In genomic region chr7:29620531-29620930, GRCh38 we compare ENCODE assay signal across 18 cellular contexts. TPM values are rescaled to one million over a fixed set of nuclear protein-coding genes. Genes with fewer than 3 reads are reported as not detected.
"Had no signal": no experiment of that assay in that cellular context is flagged by ENCODE, and none has a peak within 500 bp of the region (broad histone marks: within the 10 kb centered on the region; RNA-seq: fewer than 3 reads in every experiment).

No MANE protein-coding gene starts in this region.

- H3K4me1 ChIP-seq: tibial artery, vagina had no signal

- H3K9me3 Mint-ChIP-seq: activated T-helper 17 cell treated with anti-CD3 and anti-CD28 coated beads, Interleukin-2, amount 50 U/mL, for 72 hours; natural killer cell had no signal

- H3K36me3 Mint-ChIP-seq: natural killer cell; stimulated activated naive B cell treated with anti-CD40 and anti-IgM and Interleukin-4, amounts not matched to agents 10 μg/mL and 1 μg/mL and 100 μg/mL, for 72 hours had no signal

- H3K9me3 ChIP-seq: tibial artery, vagina had no signal

- H3K27me3 ChIP-seq: brain microvascular endothelial cell, foreskin keratinocyte, tibial artery, vagina had no signal

- H3K27ac ChIP-seq: brain microvascular endothelial cell, tibial artery, vagina had no signal

- H3K27ac Mint-ChIP-seq: activated T-helper 17 cell treated with anti-CD3 and anti-CD28 coated beads, Interleukin-2, amount 50 U/mL, for 72 hours; natural killer cell; stimulated activated naive B cell treated with anti-CD40 and anti-IgM and Interleukin-4, amounts not matched to agents 10 μg/mL and 1 μg/mL and 100 μg/mL, for 72 hours had no signal

- H3K4me1 Mint-ChIP-seq: activated T-helper 17 cell treated with anti-CD3 and anti-CD28 coated beads, Interleukin-2, amount 50 U/mL, for 72 hours; natural killer cell; stimulated activated naive B cell treated with anti-CD40 and anti-IgM and Interleukin-4, amounts not matched to agents 10 μg/mL and 1 μg/mL and 100 μg/mL, for 72 hours had no signal

- H3K36me3 ChIP-seq: brain microvascular endothelial cell, tibial artery, vagina had no signal

- FAIRE-seq: endothelial cell of umbilical vein had no signal

- H3K4me3 Mint-ChIP-seq: activated T-helper 17 cell treated with anti-CD3 and anti-CD28 coated beads, Interleukin-2, amount 50 U/mL, for 72 hours; natural killer cell; stimulated activated naive B cell treated with anti-CD40 and anti-IgM and Interleukin-4, amounts not matched to agents 10 μg/mL and 1 μg/mL and 100 μg/mL, for 72 hours had no signal

- DNase-seq: activated naive CD4-positive, alpha-beta T cell treated with Interleukin-2 at 50 U/mL for 16 hours; anterior cingulate cortex; brain microvascular endothelial cell; cerebellar nuclear complex; effector CD8-positive, alpha-beta T cell; kidney glomerular epithelial cell; left ventricle myocardium superior; mesenchymal stem cell; natural killer cell; posterior cingulate gyrus; retina; stimulated activated CD4-positive, alpha-beta T cell treated with anti-CD3 and anti-CD28 coated beads, Interleukin-2, amount 100 ng/mL, for 48 hours; stimulated activated naive B cell treated with anti-CD40 and anti-IgM and Interleukin-4, amounts not matched to agents 10 μg/mL and 1 μg/mL and 100 μg/mL, for 72 hours; tibial artery had no signal

- ATAC-seq: activated T-helper 17 cell treated with anti-CD3 and anti-CD28 coated beads, Interleukin-2, amount 50 U/mL, for 72 hours; foreskin keratinocyte; left ventricle myocardium superior; natural killer cell; stimulated activated naive B cell treated with anti-CD40 and anti-IgM and Interleukin-4, amounts not matched to agents 10 μg/mL and 1 μg/mL and 100 μg/mL, for 72 hours had no signal

- H3K4me3 ChIP-seq: tibial artery, vagina had no signal

RNA-seq across cellular contexts. Expression of gene PRR15, which starts 56.9 kb away (rescaled TPM):
- total RNA-seq: activated T-helper 17 cell treated with anti-CD3 and anti-CD28 coated beads, Interleukin-2, amount 50 U/mL, for 72 hours; natural killer cell; vagina had no signal
